In the genomic region with DNA sequence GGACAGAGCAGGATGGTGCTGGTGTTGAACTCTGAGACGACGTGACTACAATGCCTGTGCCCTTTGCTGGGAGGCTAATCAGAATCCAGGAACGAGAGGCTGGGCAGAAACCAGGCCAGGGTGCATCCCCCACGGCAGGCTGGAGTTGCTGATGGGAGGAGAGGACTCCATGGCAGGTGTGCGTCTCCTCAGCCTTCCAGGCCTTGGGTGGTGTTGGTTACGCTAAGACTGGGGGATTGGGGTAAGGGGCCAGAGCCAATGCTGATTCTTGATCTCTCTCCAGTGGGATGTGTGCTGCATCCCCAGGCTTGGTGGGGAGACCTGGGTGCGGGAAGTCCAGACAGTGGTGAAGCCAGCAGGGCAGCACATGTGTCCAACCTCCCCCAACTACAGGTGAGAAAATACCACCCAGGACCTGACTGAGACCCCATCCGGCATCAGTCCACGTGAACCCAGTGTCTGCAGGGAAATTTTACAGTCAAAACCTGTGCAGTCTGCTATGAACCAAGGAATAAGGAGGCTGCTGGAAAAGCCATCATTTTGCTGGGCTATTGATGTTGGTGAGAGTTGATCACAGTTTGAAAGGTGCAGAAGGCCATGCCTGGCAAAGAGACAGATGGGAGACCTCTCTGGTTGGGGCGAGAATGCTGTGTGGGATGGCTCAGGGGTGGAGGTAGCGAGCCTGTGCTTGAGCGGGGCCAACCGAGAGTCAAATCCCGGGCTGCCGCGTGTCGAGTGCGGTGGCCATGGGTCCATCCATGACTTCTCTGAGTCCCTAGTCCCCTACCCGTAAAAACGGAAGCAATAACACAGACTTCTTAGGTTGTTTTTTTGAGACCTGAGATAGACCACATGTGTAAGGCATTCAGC, we compare ENCODE assay signal across 17 cellular contexts.
A peak's percentile ranks its signal among the peaks of the same experiment; 100 is the strongest.
DNase-seq lines count a peak whose midpoint lies in the region; ATAC-seq and TF ChIP-seq lines count a peak whose summit lies in the region.
"Had no signal": no experiment of that assay in that cellular context is flagged by ENCODE, and none has a peak within 500 bp of the region (broad histone marks: within the 10 kb centered on the region; RNA-seq: fewer than 3 reads in every experiment).

No MANE protein-coding gene starts in this region.

- H3K4me1 ChIP-seq in endodermal cell (ENCODE audit: control insufficient read depth, insufficient read depth, low read length), result peaks cover 4% of the 10 kb centered on the region
- no peaks in the 10 kb centered on the region for H3K4me1 ChIP-seq in vagina

- H3K27ac ChIP-seq in endodermal cell (ENCODE audit: low read depth, low read length) (no peak overlapping the region), vagina (no peak overlapping the region)
- H3K27ac ChIP-seq: BLaER1, GM23248 had no signal

- H3K36me3 Mint-ChIP-seq in endodermal cell (ENCODE audit: low read depth) (no peaks in the 10 kb centered on the region), nephron progenitor cell (ENCODE audit: low read depth) (no peaks in the 10 kb centered on the region)
- H3K36me3 Mint-ChIP-seq: CD14-positive monocyte; CD4-positive, alpha-beta memory T cell had no signal

- H3K9me3 ChIP-seq in endodermal cell (ENCODE audit: control insufficient read depth, low read length) (no peaks in the 10 kb centered on the region), vagina (no peaks in the 10 kb centered on the region)
- H3K9me3 ChIP-seq: BLaER1 had no signal

- peaks cover 11% of the 10 kb centered on the region for H3K4me1 Mint-ChIP-seq in endodermal cell
- peaks cover 53% of the 10 kb centered on the region for H3K4me1 Mint-ChIP-seq in nephron progenitor cell
- H3K4me1 Mint-ChIP-seq: CD14-positive monocyte; CD4-positive, alpha-beta memory T cell had no signal

- peak; percentile 12 for DNase-seq in activated CD8-positive, alpha-beta memory T cell treated with anti-CD3 and anti-CD28 coated beads, Interleukin-2, amount 50 U/mL, for 48 hours
- no peak for DNase-seq in activated CD8-positive, alpha-beta memory T cell treated with anti-CD3 and anti-CD28 coated beads, Interleukin-2, amount 50 U/mL, for 4 hours
- peak; percentile 36 for DNase-seq in endodermal cell
- no peak for DNase-seq in nephron progenitor cell
- peak; percentile 62 to 84 for DNase-seq in vagina (ENCODE audit: extremely low spot score in 2 of 2)
- no peak for DNase-seq in NCI-H526 treated with DMSO at 0.1 percent for 48 hours (lab: John Stamatoyannopoulos, UW)
- DNase-seq: 8988T; CD4-positive, alpha-beta memory T cell; DND-41; EL; GM23248; HCEC 1CT had no signal

- TF ChIP-seq POLR2A in vagina (IDR thresholded peaks at IDR 0.05), result no peak

- peaks cover 12% of the 10 kb centered on the region for H3K27me3 Mint-ChIP-seq in endodermal cell (ENCODE audit: insufficient read depth)
- peaks cover 5% of the 10 kb centered on the region for H3K27me3 Mint-ChIP-seq in nephron progenitor cell (ENCODE audit: low read depth, poor library complexity)

- H3K27me3 ChIP-seq in endodermal cell (ENCODE audit: control insufficient read depth, insufficient read depth, low read length, poor library complexity, severe bottlenecking) (no peaks in the 10 kb centered on the region), vagina (no peaks in the 10 kb centered on the region)
- H3K27me3 ChIP-seq: BLaER1 had no signal

- WGBS in endodermal cell (ENCODE audit: insufficient coverage in 1 of 2, insufficient read length in 1 of 2), 2 experiments, result 95 to 99% methylated on average over 12 to 20 of the region's 20 CpGs

- H3K27ac Mint-ChIP-seq in endodermal cell (no peak overlapping the region), nephron progenitor cell (peak overlapping the region; percentile 27)
- H3K27ac Mint-ChIP-seq: CD4-positive, alpha-beta memory T cell had no signal

- no peak overlapping the region for H3K9ac ChIP-seq in endodermal cell (ENCODE audit: extremely low read depth, low read length, poor library complexity, severe bottlenecking)
- H3K9ac ChIP-seq: BLaER1, GM23248 had no signal

- TF ChIP-seq CTCF in endodermal cell (conservative IDR thresholded peaks at IDR 0.05) (no peak), nephron progenitor cell (IDR thresholded peaks at IDR 0.05) (no peak), vagina (IDR thresholded peaks at IDR 0.05) (no peak)

- H3K4me3 ChIP-seq in endodermal cell (ENCODE audit: low read length) (no peak overlapping the region), vagina (no peak overlapping the region)
- H3K4me3 ChIP-seq: BLaER1, GM12878, GM23248 had no signal

- H3K4me3 Mint-ChIP-seq in endodermal cell (no peak overlapping the region), nephron progenitor cell (no peak overlapping the region)
- H3K4me3 Mint-ChIP-seq: CD14-positive monocyte; CD4-positive, alpha-beta memory T cell had no signal

- H3K36me3 ChIP-seq in endodermal cell (ENCODE audit: control insufficient read depth, insufficient read depth, low read length) (no peaks in the 10 kb centered on the region), vagina (no peaks in the 10 kb centered on the region)
- H3K36me3 ChIP-seq: BLaER1 had no signal

- intact Hi-C loops in vagina (cut with DNase I), result no loop called here

- H3K9me3 Mint-ChIP-seq in endodermal cell (no peaks in the 10 kb centered on the region), nephron progenitor cell (no peaks in the 10 kb centered on the region)

- ATAC-seq in HG03342 (IDR thresholded peaks at IDR 0.05; ENCODE audit: unreplicated experiment), result no peak
- ATAC-seq in HG03520 (IDR thresholded peaks at IDR 0.05; ENCODE audit: unreplicated experiment), result no peak
- ATAC-seq: GM12878 had no signal

Comparison
In these comparisons a context has a peak if more than half of its experiments do, and no peak if none do; other contexts are left out.
1. DNase-seq: peak in activated CD8-positive, alpha-beta memory T cell treated with anti-CD3 and anti-CD28 coated beads, Interleukin-2, amount 50 U/mL, for 48 hours (single experiment), endodermal cell (single experiment) and vagina (2 of 2); none in activated CD8-positive, alpha-beta memory T cell treated with anti-CD3 and anti-CD28 coated beads, Interleukin-2, amount 50 U/mL, for 4 hours (single experiment), nephron progenitor cell (single experiment) and NCI-H526 treated with DMSO at 0.1 percent for 48 hours (single experiment).